19 cellular contexts compared by ENCODE assay signal in genomic region chr4:147355849-147356248, GRCh38.
A peak's percentile ranks its signal among the peaks of the same experiment; 100 is the strongest.
DNase-seq lines count a peak whose midpoint lies in the region; ATAC-seq, FAIRE-seq and TF ChIP-seq lines count a peak whose summit lies in the region.
"Had no signal": no experiment of that assay in that cellular context is flagged by ENCODE, and none has a peak within 500 bp of the region (broad histone marks: within the 10 kb centered on the region; RNA-seq: fewer than 3 reads in every experiment).

No MANE protein-coding gene starts in this region.

- no peak for TF ChIP-seq POLR2A in prostate gland (IDR thresholded peaks at IDR 0.05)

- FAIRE-seq in HTR-8/SVneo (lab: Jason Lieb, UNC) = no peak
- FAIRE-seq: small intestine had no signal

- H3K27me3 ChIP-seq in brain microvascular endothelial cell (replicated peaks) = no peaks in the 10 kb centered on the region
- no peaks in the 10 kb centered on the region for H3K27me3 ChIP-seq in prostate gland (replicated peaks; ENCODE audit: insufficient read depth)
- H3K27me3 ChIP-seq: ascending aorta, neutrophil had no signal

- TF ChIP-seq CTCF in brain microvascular endothelial cell (IDR thresholded peaks at IDR 0.05; ENCODE audit: low read depth, low read length, missing control alignments) (no peak), prostate gland (IDR thresholded peaks at IDR 0.05) (no peak)

- intact Hi-C loops in prostate gland (cut with DNase I) = no loop called here

- ATAC-seq in GM18519 (IDR thresholded peaks at IDR 0.05; ENCODE audit: low FRiP score, unreplicated experiment) (no peak), GM19397 (IDR thresholded peaks at IDR 0.05; ENCODE audit: unreplicated experiment) (no peak)
- ATAC-seq: effector memory CD8-positive, alpha-beta T cell had no signal

- H3K36me3 ChIP-seq in brain microvascular endothelial cell (replicated peaks) (no peaks in the 10 kb centered on the region), prostate gland (no peaks in the 10 kb centered on the region)
- H3K36me3 ChIP-seq: ascending aorta, neutrophil had no signal

- no peaks in the 10 kb centered on the region for H3K9me3 ChIP-seq in prostate gland
- H3K9me3 ChIP-seq: Caco-2, neutrophil had no signal

- 90% methylated on average over 1 of the region's 1 CpG for WGBS in prostate gland

- H3K27ac ChIP-seq in brain microvascular endothelial cell (peak overlapping the region; percentile 96), prostate gland (no peak overlapping the region)
- H3K27ac ChIP-seq: ascending aorta, neutrophil had no signal

- DNase-seq in A172 (ENCODE audit: low spot score) (peak; percentile 53), HTR-8/SVneo (ENCODE audit: insufficient read length, low spot score) (peak; percentile 21), brain microvascular endothelial cell (peak; percentile 94), hepatic stellate cell (ENCODE audit: low spot score) (peak; percentile 70), prostate gland (ENCODE audit: low spot score) (no peak), SIG-M5 treated with dmso at 0.1 percent for 504 hours (lab: John Stamatoyannopoulos, UW; ENCODE audit: unreplicated experiment) (no peak)
- DNase-seq: 8988T; Caco-2; effector memory CD8-positive, alpha-beta T cell; H9; hypothalamus; NCI-H2081; SHP77; small intestine; T1000 had no signal

- H3K4me3 ChIP-seq in brain microvascular endothelial cell (ENCODE audit: low read depth, low read length) = no peak overlapping the region
- no peak overlapping the region for H3K4me3 ChIP-seq in prostate gland
- H3K4me3 ChIP-seq: ascending aorta had no signal

- in situ Hi-C loops in brain microvascular endothelial cell (cut with HindIII; ENCODE audit: low pct_ligation_motif_present, low sequenced_read_pairs) = no loop called here

- H3K4me1 ChIP-seq in prostate gland (replicated peaks) = no peaks in the 10 kb centered on the region
- H3K4me1 ChIP-seq: Caco-2 had no signal

Comparison
In these comparisons a context has a peak if more than half of its experiments do, and no peak if none do; other contexts are left out.
1. DNase-seq: peak in A172 (single experiment), HTR-8/SVneo (single experiment), brain microvascular endothelial cell (single experiment) and hepatic stellate cell (single experiment); none in prostate gland (single experiment) and SIG-M5 treated with dmso at 0.1 percent for 504 hours (single experiment).